ENCODE assay signal across 16 cellular contexts in genomic region chr22:22936915-22937656, GRCh38. TPM values are rescaled to one million over a fixed set of nuclear protein-coding genes. Genes with fewer than 3 reads are reported as not detected.
"Had no signal": no experiment of that assay in that cellular context is flagged by ENCODE, and none has a peak within 500 bp of the region (broad histone marks: within the 10 kb centered on the region; RNA-seq: fewer than 3 reads in every experiment).

No MANE protein-coding gene starts in this region.

- H3K36me3 Mint-ChIP-seq: naive thymus-derived CD8-positive, alpha-beta T cell; stimulated activated effector memory CD8-positive, alpha-beta T cell treated with anti-CD3 and anti-CD28 coated beads, Interleukin-12 subunit alpha, Interleukin-12 subunit beta, amount 100 ng/mL, for 72 hours had no signal

- H3K27ac ChIP-seq: ascending aorta, foreskin keratinocyte, VCaP had no signal

- H3K36me3 ChIP-seq: ascending aorta, transverse colon had no signal

- H3K9me3 Mint-ChIP-seq: activated CD4-positive, alpha-beta memory T cell treated with anti-CD3 and anti-CD28 coated beads, Interleukin-2, amount 10 ng/mL, durations not matched to agents 7 days and 5 days; naive thymus-derived CD8-positive, alpha-beta T cell; stimulated activated effector memory CD8-positive, alpha-beta T cell treated with anti-CD3 and anti-CD28 coated beads, Interleukin-12 subunit alpha, Interleukin-12 subunit beta, amount 100 ng/mL, for 72 hours had no signal

- H3K27ac Mint-ChIP-seq: activated CD4-positive, alpha-beta memory T cell treated with anti-CD3 and anti-CD28 coated beads, Interleukin-2, amount 10 ng/mL, durations not matched to agents 7 days and 5 days; activated CD4-positive, alpha-beta T cell treated with anti-CD3 and anti-CD28 coated beads for 36 hours; progenitor cell of endocrine pancreas; stimulated activated effector memory CD8-positive, alpha-beta T cell treated with anti-CD3 and anti-CD28 coated beads, Interleukin-12 subunit alpha, Interleukin-12 subunit beta, amount 100 ng/mL, for 72 hours had no signal

- H3K4me3 ChIP-seq: ascending aorta, lung, transverse colon had no signal

- H3K4me1 ChIP-seq: ascending aorta, foreskin keratinocyte, transverse colon had no signal

- ATAC-seq: activated CD4-positive, alpha-beta T cell treated with anti-CD3 and anti-CD28 coated beads for 36 hours; foreskin keratinocyte; left cardiac atrium; naive thymus-derived CD8-positive, alpha-beta T cell; right cardiac atrium; stimulated activated effector memory CD8-positive, alpha-beta T cell treated with anti-CD3 and anti-CD28 coated beads, Interleukin-12 subunit alpha, Interleukin-12 subunit beta, amount 100 ng/mL, for 72 hours had no signal

- H3K9me3 ChIP-seq: ascending aorta, transverse colon had no signal

- H3K4me3 Mint-ChIP-seq: activated CD4-positive, alpha-beta memory T cell treated with anti-CD3 and anti-CD28 coated beads, Interleukin-2, amount 10 ng/mL, durations not matched to agents 7 days and 5 days; activated CD4-positive, alpha-beta T cell treated with anti-CD3 and anti-CD28 coated beads for 36 hours; naive thymus-derived CD8-positive, alpha-beta T cell; stimulated activated effector memory CD8-positive, alpha-beta T cell treated with anti-CD3 and anti-CD28 coated beads, Interleukin-12 subunit alpha, Interleukin-12 subunit beta, amount 100 ng/mL, for 72 hours had no signal

- DNase-seq: activated CD4-positive, alpha-beta memory T cell treated with anti-CD3 and anti-CD28 coated beads, Interleukin-2, amount 10 ng/mL, durations not matched to agents 7 days and 5 days; activated CD4-positive, alpha-beta T cell treated with anti-CD3 and anti-CD28 coated beads for 36 hours; activated gamma-delta T cell treated with Interleukin-2 at 50 U/mL for 16 hours; activated T-cell treated with anti-CD3 and anti-CD28 coated beads, Interleukin-2, amount 50 U/mL, for 48 hours; foreskin keratinocyte; left cardiac atrium; naive thymus-derived CD8-positive, alpha-beta T cell; right cardiac atrium; small intestine; T1000; transverse colon had no signal

- H3K27me3 Mint-ChIP-seq: activated CD4-positive, alpha-beta T cell treated with anti-CD3 and anti-CD28 coated beads for 36 hours; naive thymus-derived CD8-positive, alpha-beta T cell had no signal

- H3K27me3 ChIP-seq: ascending aorta, foreskin keratinocyte, transverse colon had no signal

RNA-seq across cellular contexts. Expression of gene IGLL5, which starts 49.5 kb away (rescaled TPM):
- polyA plus RNA-seq: foreskin keratinocyte, right cardiac atrium had no signal
